Comparison of ENCODE assay signal across 29 cellular contexts in the genomic region with DNA sequence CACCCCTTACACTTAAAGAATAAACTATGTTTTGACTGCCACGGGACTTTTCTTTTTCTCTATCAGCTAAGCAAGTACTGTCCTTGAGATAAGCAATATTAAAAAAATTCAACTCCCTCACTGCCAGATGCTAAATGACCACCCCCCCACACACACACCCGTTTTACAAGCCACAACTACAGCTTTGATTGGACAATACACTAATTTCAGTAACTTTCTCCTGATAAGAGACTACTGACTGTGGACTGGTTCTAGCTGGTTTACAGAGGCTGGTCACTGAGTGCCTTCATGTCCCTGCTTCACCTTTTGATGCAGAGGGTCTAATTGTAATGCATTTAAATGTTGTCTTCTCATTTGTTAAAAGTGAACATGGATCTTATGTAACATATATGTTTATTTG.
"Had no signal": no experiment of that assay in that cellular context is flagged by ENCODE, and none has a peak within 500 bp of the region (broad histone marks: within the 10 kb centered on the region; RNA-seq: fewer than 3 reads in every experiment).

No MANE protein-coding gene starts in this region.

- H3K27me3 Mint-ChIP-seq: dendritic cell treated with granulocyte-macrophage colony-stimulating factor and Interleukin-4, amounts not matched to agents 40 ng/mL and 50 ng/mL, for 4 days; stimulated activated naive CD8-positive, alpha-beta T cell treated with anti-CD3 and anti-CD28 coated beads, Interleukin-15, amount 100 ng/mL, for 72 hours; type B pancreatic cell had no signal

- H3K36me3 Mint-ChIP-seq: immature natural killer cell, natural killer cell, type B pancreatic cell had no signal

- ATAC-seq: esophagus mucosa; foreskin keratinocyte; gastroesophageal sphincter; heart right ventricle; left ventricle myocardium superior; lower lobe of right lung; natural killer cell; psoas muscle; right cardiac atrium; stimulated activated naive CD8-positive, alpha-beta T cell treated with anti-CD3 and anti-CD28 coated beads, Interleukin-15, amount 100 ng/mL, for 72 hours had no signal

- H3K4me3 ChIP-seq: gastroesophageal sphincter, heart right ventricle, lower lobe of right lung, ovary, psoas muscle, skin epidermis, suprapubic skin had no signal

- H3K4me3 Mint-ChIP-seq: dendritic cell treated with granulocyte-macrophage colony-stimulating factor and Interleukin-4, amounts not matched to agents 40 ng/mL and 50 ng/mL, for 4 days; endodermal cell; immature natural killer cell; natural killer cell; stimulated activated naive CD8-positive, alpha-beta T cell treated with anti-CD3 and anti-CD28 coated beads, Interleukin-15, amount 100 ng/mL, for 72 hours; type B pancreatic cell had no signal

- DNase-seq: effector CD8-positive, alpha-beta T cell; endodermal cell; foreskin keratinocyte; glutamatergic neuron; heart right ventricle; hypothalamus; immature natural killer cell; islet precursor cell; kidney glomerular epithelial cell; left ventricle myocardium superior; lower lobe of right lung; natural killer cell; occipital lobe; ovary; posterior cingulate gyrus; psoas muscle; right cardiac atrium; stimulated activated CD4-positive, alpha-beta T cell treated with anti-CD3 and anti-CD28 coated beads, Interleukin-15, amount 100 ng/mL, for 24 hours; stimulated activated CD4-positive, alpha-beta T cell treated with anti-CD3 and anti-CD28 coated beads, Interleukin-2, amount 100 ng/mL, for 48 hours; stimulated activated naive CD4-positive, alpha-beta T cell; stimulated activated naive CD8-positive, alpha-beta T cell treated with anti-CD3 and anti-CD28 coated beads, Interleukin-15, amount 100 ng/mL, for 72 hours had no signal

- H3K9me3 Mint-ChIP-seq: dendritic cell treated with granulocyte-macrophage colony-stimulating factor and Interleukin-4, amounts not matched to agents 40 ng/mL and 50 ng/mL, for 4 days; endodermal cell; natural killer cell; type B pancreatic cell had no signal

- H3K27ac Mint-ChIP-seq: dendritic cell treated with granulocyte-macrophage colony-stimulating factor and Interleukin-4, amounts not matched to agents 40 ng/mL and 50 ng/mL, for 4 days; endodermal cell; immature natural killer cell; natural killer cell; type B pancreatic cell had no signal

- H3K36me3 ChIP-seq: gastroesophageal sphincter, heart right ventricle, lower lobe of right lung, ovary, suprapubic skin had no signal

- H3K27ac ChIP-seq: epithelial cell of prostate, foreskin keratinocyte, gastroesophageal sphincter, heart right ventricle, lower lobe of right lung, ovary, psoas muscle, skin epidermis, suprapubic skin had no signal

- FAIRE-seq: colon had no signal

- H3K27me3 ChIP-seq: foreskin keratinocyte, gastroesophageal sphincter, heart right ventricle, ovary, suprapubic skin had no signal

- H3K9me3 ChIP-seq: lower lobe of right lung, ovary, psoas muscle, suprapubic skin had no signal

- H3K4me1 Mint-ChIP-seq: endodermal cell; stimulated activated naive CD8-positive, alpha-beta T cell treated with anti-CD3 and anti-CD28 coated beads, Interleukin-15, amount 100 ng/mL, for 72 hours had no signal

- H3K4me1 ChIP-seq: foreskin keratinocyte, gastroesophageal sphincter, heart right ventricle, lower lobe of right lung, psoas muscle, suprapubic skin had no signal
